ENCODE assay signal across 7 cellular contexts in genomic region chrX:52995974-52996304, GRCh38. TPM values are rescaled to one million over a fixed set of nuclear protein-coding genes. Genes with fewer than 3 reads are reported as not detected.
A peak's percentile ranks its signal among the peaks of the same experiment; 100 is the strongest.
DNase-seq lines count a peak whose midpoint lies in the region; ATAC-seq and TF ChIP-seq lines count a peak whose summit lies in the region.

No MANE protein-coding gene starts in this region.

- DNase-seq in H7 (no peak), right cardiac atrium (no peak), NK-92 (lab: John Stamatoyannopoulos, UW; ENCODE audit: unreplicated experiment) (no peak)
- no peak for DNase-seq in stimulated activated naive CD8-positive, alpha-beta T cell treated with anti-CD3 and anti-CD28 coated beads, Interleukin-15, amount 100 ng/mL, for 72 hours
- DNase-seq in stimulated activated CD8-positive, alpha-beta memory T cell treated with anti-CD3 and anti-CD28 coated beads, Interleukin-4, amount 100 ng/mL, for 48 hours, result no peak

- H3K27me3 Mint-ChIP-seq in stimulated activated naive CD8-positive, alpha-beta T cell treated with anti-CD3 and anti-CD28 coated beads, Interleukin-15, amount 100 ng/mL, for 72 hours, result no peaks in the 10 kb centered on the region

- H3K9me3 Mint-ChIP-seq in stimulated activated naive CD8-positive, alpha-beta T cell treated with anti-CD3 and anti-CD28 coated beads, Interleukin-15, amount 100 ng/mL, for 72 hours, result no peaks in the 10 kb centered on the region

- H3K4me3 ChIP-seq in H7 (ENCODE audit: insufficient read depth, low read depth, low read length), result peak overlapping the region; percentile 66
- no peak overlapping the region for H3K4me3 ChIP-seq in right cardiac atrium (ENCODE audit: low read length)

- WGBS in right cardiac atrium, result 8% methylated on average over 5 of the region's 5 CpGs

- TF ChIP-seq CTCF in VCaP (conservative IDR thresholded peaks at IDR 0.05), result peak; percentile 11; the same call in 1 of the 2 replicates

- peaks cover 2% of the 10 kb centered on the region for H3K4me1 ChIP-seq in right cardiac atrium (ENCODE audit: control insufficient read depth, insufficient read depth, low read length)

- peak overlapping the region; percentile 78 to 99 for H3K27ac Mint-ChIP-seq in stimulated activated naive CD8-positive, alpha-beta T cell treated with anti-CD3 and anti-CD28 coated beads, Interleukin-15, amount 100 ng/mL, for 72 hours

- no peak for ATAC-seq in right cardiac atrium
- peak; percentile 2 for ATAC-seq in stimulated activated naive CD8-positive, alpha-beta T cell treated with anti-CD3 and anti-CD28 coated beads, Interleukin-15, amount 100 ng/mL, for 72 hours
- no peak for ATAC-seq in HG03521 (IDR thresholded peaks at IDR 0.05; ENCODE audit: unreplicated experiment)

- intact Hi-C loops in right cardiac atrium (cut with DNase I), result no loop called here

- H3K27me3 ChIP-seq in H7 (ENCODE audit: control insufficient read depth, insufficient read depth, low read length) (no peaks in the 10 kb centered on the region), right cardiac atrium (ENCODE audit: control insufficient read depth, insufficient read depth) (no peaks in the 10 kb centered on the region)

- no peaks in the 10 kb centered on the region for H3K9me3 ChIP-seq in right cardiac atrium (ENCODE audit: control insufficient read depth, low read length)

- H3K27ac ChIP-seq in VCaP (peak overlapping the region; percentile 77), right cardiac atrium (ENCODE audit: low read length) (peak overlapping the region; percentile 28)

- peaks cover 36% of the 10 kb centered on the region for H3K4me1 Mint-ChIP-seq in stimulated activated naive CD8-positive, alpha-beta T cell treated with anti-CD3 and anti-CD28 coated beads, Interleukin-15, amount 100 ng/mL, for 72 hours

- no peaks in the 10 kb centered on the region for H3K36me3 ChIP-seq in H7 (replicated peaks; ENCODE audit: control insufficient read depth, insufficient read depth, low read length)

- peak overlapping the region; percentile 85 to 94 for H3K4me3 Mint-ChIP-seq in stimulated activated naive CD8-positive, alpha-beta T cell treated with anti-CD3 and anti-CD28 coated beads, Interleukin-15, amount 100 ng/mL, for 72 hours

RNA-seq across cellular contexts. Expression of gene FAM156A, which starts 37.6 kb away (rescaled TPM):
- total RNA-seq in H7 (2014; rRNA removed; shearing (Covaris generic)), result 7.2 and 8.8 TPM in 2 replicates
- 10 to 100 TPM in 3 of 4 donors, 1 to 10 TPM in 1; 9.3 to 17.9 (median 12.9) TPM for total RNA-seq in right cardiac atrium
- polyA plus RNA-seq in right cardiac atrium, result 8.2 TPM

RNA-seq across cellular contexts. Expression of gene GPR173, which starts 52.6 kb away (rescaled TPM):
- 3.4 and 3.6 TPM in 2 replicates for total RNA-seq in H7 (2014; rRNA removed; shearing (Covaris generic))
- total RNA-seq in right cardiac atrium, result 1 to 10 TPM; 2.2 to 2.9 (median 2.5) TPM
- polyA plus RNA-seq in right cardiac atrium, result 1.00 TPM
